Comparison of ENCODE assay signal across 17 cellular contexts in the genomic region with DNA sequence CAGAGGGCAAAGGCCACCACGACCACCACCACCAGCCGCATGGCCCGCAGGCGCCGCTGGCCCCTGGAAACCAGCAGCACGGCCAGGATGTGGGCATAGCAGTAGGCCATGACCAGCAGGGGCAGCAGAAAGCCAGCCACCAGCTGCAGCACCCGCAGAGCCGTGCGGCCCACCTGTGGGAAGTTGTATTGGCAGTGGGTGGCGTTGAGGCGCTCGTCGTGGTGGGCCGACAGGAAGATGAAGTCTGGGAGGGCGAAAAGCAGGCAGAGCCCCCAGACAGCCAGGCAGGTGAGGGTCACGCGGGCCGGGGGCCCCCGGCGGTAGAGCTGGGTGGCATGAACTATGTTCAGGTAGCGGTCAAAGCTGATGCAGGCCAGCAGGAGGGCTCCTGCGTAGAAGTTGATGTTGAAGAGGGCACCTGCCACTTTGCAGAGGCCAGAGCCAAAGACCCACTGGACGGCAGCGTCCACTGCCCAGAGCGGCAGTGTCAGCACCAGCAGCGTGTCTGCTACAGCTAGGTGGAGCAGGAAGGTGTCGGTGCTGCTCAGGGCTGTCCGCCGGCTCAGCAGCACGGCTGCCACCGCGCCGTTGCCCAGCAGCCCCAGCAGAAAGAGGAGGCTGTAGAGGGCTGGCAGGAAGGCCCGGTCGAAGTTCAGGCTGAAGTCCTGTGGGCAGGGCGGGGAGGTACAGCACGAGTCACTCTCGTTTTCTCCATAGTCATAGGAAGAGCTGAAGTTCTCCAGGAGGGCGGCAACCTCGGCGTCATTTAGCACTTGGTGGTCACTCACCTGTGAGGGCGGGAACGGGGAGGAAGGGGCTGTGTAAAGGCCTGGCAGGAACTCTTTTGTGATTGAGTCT. TPM values are rescaled to one million over a fixed set of nuclear protein-coding genes. Genes with fewer than 3 reads are reported as not detected.
DNase-seq lines count a peak whose midpoint lies in the region; ATAC-seq and TF ChIP-seq lines count a peak whose summit lies in the region.
"Had no signal": no experiment of that assay in that cellular context is flagged by ENCODE, and none has a peak within 500 bp of the region (broad histone marks: within the 10 kb centered on the region; RNA-seq: fewer than 3 reads in every experiment).

No MANE protein-coding gene starts in this region.

- H3K9me3 ChIP-seq in T-helper 17 cell (ENCODE audit: control insufficient read depth, low read length, poor library complexity, severe bottlenecking) (no peaks in the 10 kb centered on the region), colonic mucosa (no peaks in the 10 kb centered on the region)
- H3K9me3 ChIP-seq: stomach had no signal

- peaks cover 40% of the 10 kb centered on the region for H3K4me1 Mint-ChIP-seq in T-helper 17 cell

- peaks cover 3% of the 10 kb centered on the region for H3K36me3 Mint-ChIP-seq in T-helper 17 cell (ENCODE audit: low read depth)
- H3K36me3 Mint-ChIP-seq: naive B cell had no signal

- ATAC-seq in T-helper 17 cell (no peak), HG03045 (IDR thresholded peaks at IDR 0.05; ENCODE audit: unreplicated experiment) (no peak)

- peak overlapping the region; percentile 3 for H3K4me3 ChIP-seq in colonic mucosa
- H3K4me3 ChIP-seq in skin epidermis, result peak overlapping the region in 4 of 7 experiments; percentile 1 to 20 (median 14)

- H3K27ac Mint-ChIP-seq in T-helper 17 cell, result peak overlapping the region; percentile 94

- H3K27me3 Mint-ChIP-seq in T-helper 17 cell, result no peaks in the 10 kb centered on the region
- H3K27me3 Mint-ChIP-seq: naive B cell had no signal

- TF ChIP-seq CTCF in colonic mucosa (IDR thresholded peaks at IDR 0.05), result no peak

- H3K36me3 ChIP-seq in colonic mucosa, result no peaks in the 10 kb centered on the region

- H3K4me3 Mint-ChIP-seq in T-helper 17 cell, result peak overlapping the region; percentile 89

- intact Hi-C loops in colonic mucosa (cut with DNase I), result loop anchor here (5.0 kb wide), 1 partner anchor 35 kb away; no protein-coding TSS in a partner anchor

- H3K9ac ChIP-seq in colonic mucosa (ENCODE audit: low read depth in 2 of 2, low read length in 2 of 2), result peak overlapping the region; percentile 8 to 74

- no peaks in the 10 kb centered on the region for H3K27me3 ChIP-seq in colonic mucosa
- H3K27me3 ChIP-seq: stomach had no signal

- DNase-seq in DMS53 (lab: John Stamatoyannopoulos, UW), result peak; percentile 66
- no peak for DNase-seq in DMS53 treated with DMSO at 0.1 percent for 48 hours (lab: John Stamatoyannopoulos, UW; ENCODE audit: unreplicated experiment)
- no peak for DNase-seq in T-helper 17 cell
- peak; percentile 78 for DNase-seq in colonic mucosa
- no peak for DNase-seq in DMS114 treated with DMSO at 0.1 percent for 48 hours (lab: John Stamatoyannopoulos, UW; ENCODE audit: unreplicated experiment)
- DNase-seq in COLO829 (ENCODE audit: low spot score), result no peak
- DNase-seq: amniotic stem cell; hippocampal formation; naive B cell; NCI-H1092; stimulated activated CD4-positive, alpha-beta T cell treated with anti-CD3 and anti-CD28 coated beads, Interleukin-12 subunit alpha, Interleukin-12 subunit beta, amount 100 ng/mL, for 4 hours; stomach; T-helper 9 cell had no signal

- H3K4me1 ChIP-seq in colonic mucosa, result peaks cover 4% of the 10 kb centered on the region

- H3K27ac ChIP-seq in colonic mucosa, result peak overlapping the region; percentile 73
- peak overlapping the region in 9 of 21 experiments; percentile 11 to 93 (median 66) for H3K27ac ChIP-seq in skin epidermis
- H3K27ac ChIP-seq: 22Rv1 had no signal

RNA-seq across cellular contexts. Expression of a gene that starts 1.4 kb away (rescaled TPM):
- 1 to 10 TPM; 3.1 to 5.8 TPM for total RNA-seq in T-helper 17 cell
- 1 to 10 TPM; 2.1 to 3.9 TPM for total RNA-seq in colonic mucosa
- total RNA-seq: H1, stomach had no signal

RNA-seq across cellular contexts. Expression of a gene that starts 38.7 kb away (rescaled TPM):
- total RNA-seq in T-helper 17 cell (1 to 10 TPM; 1.2 to 1.3 TPM), colonic mucosa (under 1 TPM; 0.85 to 0.99 TPM)

Comparison
In these comparisons a context has a peak if more than half of its experiments do, and no peak if none do; other contexts are left out.
1. DNase-seq: peak in DMS53 (single experiment) and colonic mucosa (single experiment); none in DMS53 treated with DMSO at 0.1 percent for 48 hours (single experiment), T-helper 17 cell (0 of 3), DMS114 treated with DMSO at 0.1 percent for 48 hours (single experiment) and COLO829 (single experiment).